In genomic region chr5:169162407-169162806, GRCh38 we compare ENCODE assay signal across 15 cellular contexts.
DNase-seq lines count a peak whose midpoint lies in the region; ATAC-seq, FAIRE-seq and TF ChIP-seq lines count a peak whose summit lies in the region.
"Had no signal": no experiment of that assay in that cellular context is flagged by ENCODE, and none has a peak within 500 bp of the region (broad histone marks: within the 10 kb centered on the region; RNA-seq: fewer than 3 reads in every experiment).

No MANE protein-coding gene starts in this region.

- CTCF ChIA-PET in endothelial cell of umbilical vein (lab: Charles Lee), result no interaction called here
- CTCF ChIA-PET in CD4-positive, alpha-beta memory T cell (lab: Charles Lee; ENCODE audit: partially characterized antibody), result interaction anchor here (0.6 kb wide), 1 partner anchor 129 kb away, joined by 5 read pairs; no protein-coding TSS in a partner anchor

- peaks cover 3 to 24% (median 17%) of the 10 kb centered on the region in 8 donors for H3K9me3 Mint-ChIP-seq in CD4-positive, alpha-beta memory T cell

- H3K4me3 ChIP-seq in endothelial cell of umbilical vein (replicated peaks in 1 of 3; ENCODE audit: insufficient read depth in 1 of 3, low read depth in 1 of 3, low read length in 3 of 3), result no peak overlapping the region
- H3K4me3 ChIP-seq in parathyroid adenoma (ENCODE audit: low read depth, low read length), result no peak overlapping the region
- no peak overlapping the region for H3K4me3 ChIP-seq in CD4-positive, alpha-beta memory T cell (ENCODE audit: low read length in 2 of 2)
- no peak overlapping the region for H3K4me3 ChIP-seq in uterus

- peak; percentile 95 for FAIRE-seq in RCC 7860 (lab: Jason Lieb, UNC)
- FAIRE-seq in endothelial cell of umbilical vein (lab: Jason Lieb, UNC), result peak; percentile 87
- FAIRE-seq: HepG2 had no signal

- H3K27ac ChIP-seq in endothelial cell of umbilical vein (ENCODE audit: insufficient read depth, low read depth, low read length) (peak overlapping the region; percentile 51), parathyroid adenoma (peak overlapping the region; percentile 82), uterus (peak overlapping the region in 1 of 2 donors; percentile 77)
- H3K27ac ChIP-seq in CD4-positive, alpha-beta memory T cell (ENCODE audit: low read depth, low read length), result no peak overlapping the region

- no peaks in the 10 kb centered on the region for H3K79me2 ChIP-seq in endothelial cell of umbilical vein (ENCODE audit: control insufficient read depth, insufficient read depth, low read length)
- peaks cover 29% of the 10 kb centered on the region for H3K79me2 ChIP-seq in parathyroid adenoma

- TF ChIP-seq CTCF in endothelial cell of umbilical vein (IDR thresholded peaks at IDR 0.05; ENCODE audit: extremely low read depth in 1 of 2, insufficient read depth in 1 of 2, low read depth in 1 of 2, low read length in 2 of 2) (no peak), parathyroid adenoma (IDR thresholded peaks at IDR 0.05) (no peak), uterus (IDR thresholded peaks at IDR 0.05) (no peak)

- no peak for ATAC-seq in left ventricle myocardium superior
- ATAC-seq: HepG2, WTC11 had no signal

- H4K20me1 ChIP-seq in endothelial cell of umbilical vein (replicated peaks; ENCODE audit: control insufficient read depth, extremely low read depth, insufficient read depth, low read length), result no peaks in the 10 kb centered on the region

- H3K4me2 ChIP-seq in endothelial cell of umbilical vein (ENCODE audit: insufficient read depth, low read length) (no peak overlapping the region), parathyroid adenoma (ENCODE audit: low read length) (peak overlapping the region; percentile 13)

- peaks cover 0 to 3% of the 10 kb centered on the region in 2 donors for H3K36me3 Mint-ChIP-seq in CD4-positive, alpha-beta memory T cell
- H3K36me3 Mint-ChIP-seq: memory B cell had no signal

- no peak overlapping the region for H3K4me3 Mint-ChIP-seq in CD4-positive, alpha-beta memory T cell
- H3K4me3 Mint-ChIP-seq: memory B cell, WTC11 had no signal

- H3K9me1 ChIP-seq in endothelial cell of umbilical vein (replicated peaks; ENCODE audit: control insufficient read depth, extremely low read depth, insufficient read depth, low read length), result no peaks in the 10 kb centered on the region

- DNase-seq in Daoy (ENCODE audit: low read depth) (peak; percentile 80), RCC 7860 (ENCODE audit: low spot score) (peak; percentile 93), endothelial cell of umbilical vein (ENCODE audit: low read depth, low spot score) (peak; percentile 59), uterus (no peak), cardiac septum (ENCODE audit: low spot score) (no peak), left ventricle myocardium superior (no peak)
- DNase-seq in CD4-positive, alpha-beta memory T cell, result no peak
- DNase-seq: activated naive CD4-positive, alpha-beta T cell treated with anti-CD3 and anti-CD28 coated beads, Interleukin-2, amount 50 U/mL, for 16 hours; erythroblast; NCI-H1092 treated with DMSO at 0.1 percent for 48 hours; NCI-H345 had no signal

- no peak overlapping the region for H3K9ac ChIP-seq in endothelial cell of umbilical vein (replicated peaks; ENCODE audit: extremely low read depth, insufficient read depth, low read length)
- no peak overlapping the region for H3K9ac ChIP-seq in parathyroid adenoma

- H3K4me1 ChIP-seq in endothelial cell of umbilical vein (ENCODE audit: control insufficient read depth, extremely low read depth, insufficient read depth, low read length), result peaks cover 35% of the 10 kb centered on the region
- peaks cover 61% of the 10 kb centered on the region for H3K4me1 ChIP-seq in parathyroid adenoma
- no peaks in the 10 kb centered on the region for H3K4me1 ChIP-seq in CD4-positive, alpha-beta memory T cell (ENCODE audit: insufficient read depth, low read length)
- no peaks in the 10 kb centered on the region for H3K4me1 ChIP-seq in uterus

- H3K4me1 Mint-ChIP-seq in CD4-positive, alpha-beta memory T cell, result no peaks in the 10 kb centered on the region
- H3K4me1 Mint-ChIP-seq: memory B cell had no signal

- dilution Hi-C loops in endothelial cell of umbilical vein (cut with MboI; ENCODE audit: extremely low pct_ligation_motif_present, low sequenced_read_pairs), result no loop called here

- H3K27me3 Mint-ChIP-seq in CD4-positive, alpha-beta memory T cell, result no peaks in the 10 kb centered on the region

- intact Hi-C loops in endothelial cell of umbilical vein (cut with micrococcal nuclease), result loop anchor here (5.0 kb wide), 2 partner anchors 175 to 420 kb away; partner anchors contain the start of gene SPDL1
- intact Hi-C loops in CD4-positive, alpha-beta memory T cell (cut with micrococcal nuclease), result no loop called here
- intact Hi-C loops in uterus (cut with DNase I; ENCODE audit: low total_unique reads), result no loop called here
- intact Hi-C loops in cardiac septum (cut with DNase I), result no loop called here
- intact Hi-C loops in left ventricle myocardium superior (cut with micrococcal nuclease), result no loop called here

- no TSS peak for BruUV-seq in endothelial cell of umbilical vein (replicated peaks; lab: Mats Ljungman, UMichigan)

- no peak overlapping the region for H2AFZ ChIP-seq in endothelial cell of umbilical vein (ENCODE audit: low read depth, low read length)
- no peak overlapping the region for H2AFZ ChIP-seq in parathyroid adenoma

- TF ChIP-seq POLR2A in endothelial cell of umbilical vein (IDR thresholded peaks at IDR 0.05; ENCODE audit: low read depth, low read length) (no peak), uterus (IDR thresholded peaks at IDR 0.05) (no peak)

- H3K36me3 ChIP-seq in endothelial cell of umbilical vein (ENCODE audit: control insufficient read depth in 2 of 2, extremely low read depth in 1 of 2, insufficient read depth in 2 of 2, low read length in 2 of 2) (no peaks in the 10 kb centered on the region), parathyroid adenoma (ENCODE audit: control insufficient read depth, insufficient read depth, low read length) (no peaks in the 10 kb centered on the region), uterus (no peaks in the 10 kb centered on the region)
- H3K36me3 ChIP-seq in CD4-positive, alpha-beta memory T cell (ENCODE audit: insufficient read depth, low read length), result no peaks in the 10 kb centered on the region

- H3K27me3 ChIP-seq in endothelial cell of umbilical vein (ENCODE audit: control insufficient read depth in 2 of 2, insufficient read depth in 2 of 2, low read length in 2 of 2), result no peaks in the 10 kb centered on the region
- H3K27me3 ChIP-seq in parathyroid adenoma (ENCODE audit: control insufficient read depth, insufficient read depth, low read length), result no peaks in the 10 kb centered on the region
- no peaks in the 10 kb centered on the region for H3K27me3 ChIP-seq in CD4-positive, alpha-beta memory T cell (ENCODE audit: insufficient read depth, low read length)
- no peaks in the 10 kb centered on the region for H3K27me3 ChIP-seq in uterus

- no peak overlapping the region for H3K27ac Mint-ChIP-seq in CD4-positive, alpha-beta memory T cell
- H3K27ac Mint-ChIP-seq: memory B cell, WTC11 had no signal

- H3K9me3 ChIP-seq in endothelial cell of umbilical vein (replicated peaks; ENCODE audit: control insufficient read depth, insufficient read depth, low read length), result no peaks in the 10 kb centered on the region
- H3K9me3 ChIP-seq in parathyroid adenoma (ENCODE audit: control insufficient read depth, low read length), result no peaks in the 10 kb centered on the region
- H3K9me3 ChIP-seq in CD4-positive, alpha-beta memory T cell (ENCODE audit: control insufficient read depth in 1 of 2, low read length in 2 of 2), result no peaks in the 10 kb centered on the region
- no peaks in the 10 kb centered on the region for H3K9me3 ChIP-seq in uterus

- POLR2A ChIA-PET in endothelial cell of umbilical vein (lab: Charles Lee), result no interaction called here
- POLR2A ChIA-PET in CD4-positive, alpha-beta memory T cell (lab: Charles Lee; ENCODE audit: partially characterized antibody), result no interaction called here

TF ChIP-seq in endothelial cell of umbilical vein, 7 proteins besides CTCF, POLR2A, EP300 and RAD21:
- TF ChIP-seq POLR2AphosphoS5 (IDR thresholded peaks at IDR 0.05; ENCODE audit: insufficient read depth, low read depth, low read length), result peak; percentile 29
- TF ChIP-seq FOS (IDR thresholded peaks at IDR 0.05; ENCODE audit: borderline replicate concordance, insufficient read depth, low read length), result peak; percentile 90
- no peak for TF ChIP-seq MAX (IDR thresholded peaks at IDR 0.05; ENCODE audit: insufficient read depth, insufficient read length)
- TF ChIP-seq MYC (IDR thresholded peaks at IDR 0.05; ENCODE audit: low read depth, low read length), result peak; percentile 79
- TF ChIP-seq GATA2 (IDR thresholded peaks at IDR 0.05; ENCODE audit: insufficient read depth, insufficient read length, low read depth, low read length), result peak; percentile 65
- TF ChIP-seq JUN (IDR thresholded peaks at IDR 0.05; ENCODE audit: borderline replicate concordance, insufficient read depth, insufficient read length, low read depth), result peak; percentile 37
- no peak for TF ChIP-seq EZH2 (IDR thresholded peaks at IDR 0.05; ENCODE audit: borderline replicate concordance, low read depth, low read length, severe bottlenecking)

Comparison
In these comparisons a context has a peak if more than half of its experiments do, and no peak if none do; other contexts are left out.
1. DNase-seq: peak in Daoy (single experiment), RCC 7860 (single experiment) and endothelial cell of umbilical vein (single experiment); none in CD4-positive, alpha-beta memory T cell (0 of 5), uterus (0 of 2), cardiac septum (single experiment) and left ventricle myocardium superior (single experiment).